ENCODE assay signal across 9 cellular contexts in the genomic region with DNA sequence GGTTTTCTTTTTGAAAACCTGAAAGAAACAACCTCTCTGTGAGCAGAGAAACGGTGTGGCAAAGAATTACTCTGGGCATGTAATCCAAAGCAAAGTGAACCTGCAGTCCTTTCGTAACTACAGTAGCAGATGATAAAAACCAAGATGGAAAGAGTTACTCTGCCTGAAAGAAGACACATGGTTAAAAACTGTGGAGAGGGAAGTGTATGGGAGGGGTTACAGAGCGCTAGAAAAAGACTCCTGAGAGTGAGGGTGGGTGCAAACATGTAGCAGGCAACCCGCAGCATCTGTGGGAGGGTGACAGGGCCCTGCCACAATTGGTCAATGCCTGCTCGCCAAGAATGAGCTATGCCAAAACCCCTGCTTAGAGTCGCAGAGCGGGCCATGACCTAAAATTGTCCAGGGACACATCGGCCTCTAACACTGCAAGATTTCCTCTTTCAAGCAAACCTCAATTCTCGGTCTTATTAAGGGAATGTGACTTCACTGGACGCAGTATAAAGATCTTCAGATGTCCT. TPM values are rescaled to one million over a fixed set of nuclear protein-coding genes. Genes with fewer than 3 reads are reported as not detected.
DNase-seq lines count a peak whose midpoint lies in the region; ATAC-seq and TF ChIP-seq lines count a peak whose summit lies in the region.
"Had no signal": no experiment of that assay in that cellular context is flagged by ENCODE, and none has a peak within 500 bp of the region (broad histone marks: within the 10 kb centered on the region; RNA-seq: fewer than 3 reads in every experiment).

No MANE protein-coding gene starts in this region.

- H3K79me2 ChIP-seq in MM.1S (ENCODE audit: low read length) (peaks cover 34% of the 10 kb centered on the region), hepatocyte (peaks cover 20% of the 10 kb centered on the region)

- peak; percentile 18 for ATAC-seq in GM21447 (IDR thresholded peaks at IDR 0.05; ENCODE audit: unreplicated experiment)

- H2AFZ ChIP-seq in MM.1S (ENCODE audit: low read length): peak overlapping the region; percentile 64
- peak overlapping the region; percentile 63 for H2AFZ ChIP-seq in hepatocyte

- H3K4me3 ChIP-seq in MM.1S (ENCODE audit: low read length) (peak overlapping the region; percentile 80), hepatocyte (peak overlapping the region; percentile 47), spleen (peak overlapping the region; percentile 66 to 91 (median 76))

- peaks cover 18% of the 10 kb centered on the region for H3F3A ChIP-seq in MM.1S (ENCODE audit: insufficient read depth, low read length)

- H3K27ac Mint-ChIP-seq in activated naive CD8-positive, alpha-beta T cell treated with anti-CD3 and anti-CD28 coated beads for 36 hours: peak overlapping the region; percentile 96

- peak overlapping the region; percentile 70 for H3K4me2 ChIP-seq in MM.1S (ENCODE audit: low read depth, low read length)
- peak overlapping the region; percentile 87 for H3K4me2 ChIP-seq in hepatocyte

- H3K27ac ChIP-seq in C4-2B (peak overlapping the region; percentile 86), MM.1S (ENCODE audit: low read length) (peak overlapping the region; percentile 84), hepatocyte (peak overlapping the region; percentile 98), spleen (peak overlapping the region; percentile 93 to 98 (median 96))

- 19% methylated on average over 10 of the region's 10 CpGs for WGBS in hepatocyte (ENCODE audit: low lambda C conversion rate, missing lambda C conversion rate)
- WGBS in spleen, 5 donors: 8 to 10% (median 10%) methylated on average over 10 of the region's 10 CpGs

- H4K20me1 ChIP-seq in MM.1S (ENCODE audit: insufficient read depth, low read length): no peaks in the 10 kb centered on the region
- no peaks in the 10 kb centered on the region for H4K20me1 ChIP-seq in hepatocyte (ENCODE audit: insufficient read depth, poor library complexity, severe bottlenecking)

- H3K9ac ChIP-seq in MM.1S (ENCODE audit: low read length): peak overlapping the region; percentile 89

- H3K9me3 ChIP-seq in MM.1S (replicated peaks; ENCODE audit: insufficient read depth, low read length) (no peaks in the 10 kb centered on the region), hepatocyte (ENCODE audit: low read depth) (no peaks in the 10 kb centered on the region), spleen (no peaks in the 10 kb centered on the region)

- DNase-seq in MM.1S: no peak
- DNase-seq in activated naive CD8-positive, alpha-beta T cell treated with anti-CD3 and anti-CD28 coated beads for 36 hours: peak; percentile 57
- peak; percentile 52 for DNase-seq in hepatocyte (ENCODE audit: low spot score)
- no peak for DNase-seq in spleen
- no peak for DNase-seq in pons (ENCODE audit: low spot score)
- no peak for DNase-seq in HT-29 (ENCODE audit: low spot score)

- H3K9me3 Mint-ChIP-seq in activated naive CD8-positive, alpha-beta T cell treated with anti-CD3 and anti-CD28 coated beads for 36 hours: no peaks in the 10 kb centered on the region

- no peaks in the 10 kb centered on the region for H3K27me3 Mint-ChIP-seq in activated naive CD8-positive, alpha-beta T cell treated with anti-CD3 and anti-CD28 coated beads for 36 hours

- H3K4me1 ChIP-seq in MM.1S (ENCODE audit: low read length) (0 out of 2 replicates have a peak, but pooled peaks cover 3% of the 10 kb centered on the region), hepatocyte (ENCODE audit: insufficient read depth) (peaks cover 16% of the 10 kb centered on the region), spleen (peaks cover 7 to 63% (median 30%) of the 10 kb centered on the region in 6 donors)

- peaks cover 39% of the 10 kb centered on the region for H3K4me1 Mint-ChIP-seq in activated naive CD8-positive, alpha-beta T cell treated with anti-CD3 and anti-CD28 coated beads for 36 hours

- TF ChIP-seq POLR2A in spleen (IDR thresholded peaks at IDR 0.05): no peak

- H3K4me3 Mint-ChIP-seq in activated naive CD8-positive, alpha-beta T cell treated with anti-CD3 and anti-CD28 coated beads for 36 hours: peak overlapping the region; percentile 94

- 0 out of 2 replicates have a peak, but pooled peaks cover 2% of the 10 kb centered on the region for H3K36me3 ChIP-seq in MM.1S (replicated peaks; ENCODE audit: insufficient read depth, low read length)
- no peaks in the 10 kb centered on the region for H3K36me3 ChIP-seq in hepatocyte (replicated peaks; ENCODE audit: insufficient read depth, low read depth)
- H3K36me3 ChIP-seq in spleen: peaks cover 0 to 35% (median 27%) of the 10 kb centered on the region in 6 donors

- H3K9me2 ChIP-seq in MM.1S (replicated peaks; ENCODE audit: insufficient read depth, low read length) (no peaks in the 10 kb centered on the region), hepatocyte (replicated peaks; ENCODE audit: insufficient read depth) (no peaks in the 10 kb centered on the region)

- peaks cover 38% of the 10 kb centered on the region for H3K36me3 Mint-ChIP-seq in activated naive CD8-positive, alpha-beta T cell treated with anti-CD3 and anti-CD28 coated beads for 36 hours

- intact Hi-C loops in spleen (cut with DNase I; ENCODE audit: low total_unique reads): no loop called here

- TF ChIP-seq CTCF in C4-2B (conservative IDR thresholded peaks at IDR 0.05) (no peak), MM.1S (IDR thresholded peaks at IDR 0.05; ENCODE audit: low read length) (no peak), hepatocyte (IDR thresholded peaks at IDR 0.05; ENCODE audit: poor library complexity) (no peak), spleen (IDR thresholded peaks at IDR 0.05 in 8 of 11, conservative IDR thresholded peaks at IDR 0.05 in 3 of 11) (peak in 1 of 11 experiments; percentile 4)

- H3K27me3 ChIP-seq in MM.1S (replicated peaks; ENCODE audit: insufficient read depth, low read length) (no peaks in the 10 kb centered on the region), hepatocyte (no peaks in the 10 kb centered on the region), spleen (replicated peaks in 1 of 7) (no peaks in the 10 kb centered on the region)

RNA-seq across cellular contexts. Expression of gene PRKAG1, which starts 0.8 kb away (rescaled TPM):
- total RNA-seq in activated naive CD8-positive, alpha-beta T cell treated with anti-CD3 and anti-CD28 coated beads for 36 hours: 10 to 100 TPM; 57.9 to 60.9 TPM
- 61.5 and 69.8 TPM in 2 replicates for total RNA-seq in hepatocyte
- 39.9 and 46.0 TPM in 2 replicates for polyA plus RNA-seq in hepatocyte
- 10 to 100 TPM; 40.2 to 47.2 (median 44.6) TPM for total RNA-seq in spleen
- 10 to 100 TPM; 34.1 to 41.4 (median 39.8) TPM for polyA plus RNA-seq in spleen
- 38.4 and 50.4 TPM in 2 replicates for total RNA-seq in HT-29 (2014; rRNA removed; shearing (Covaris generic))

RNA-seq across cellular contexts. Expression of gene DDN, which starts 18.6 kb away (rescaled TPM):
- 1 to 10 TPM; 1.3 to 1.4 TPM for total RNA-seq in activated naive CD8-positive, alpha-beta T cell treated with anti-CD3 and anti-CD28 coated beads for 36 hours
- total RNA-seq in hepatocyte (0.10 and 0.20 TPM in 2 replicates), spleen (1 to 10 TPM in 1 of 7 donors, under 1 TPM in 5, not detected in 1; 0.15 to 2.0 (median 0.40) TPM)
- polyA plus RNA-seq in hepatocyte (not detected in 2 replicates), spleen (under 1 TPM; 0.09 to 0.64 (median 0.42) TPM)
- 0.66 and 0.83 TPM in 2 replicates for total RNA-seq in HT-29 (2014; rRNA removed; shearing (Covaris generic))
- total RNA-seq: M059J had no signal

RNA-seq across cellular contexts. Expression of gene WNT1, which starts 39.7 kb away (rescaled TPM):
- not detected for total RNA-seq in activated naive CD8-positive, alpha-beta T cell treated with anti-CD3 and anti-CD28 coated beads for 36 hours
- not detected in 2 replicates for total RNA-seq in hepatocyte
- polyA plus RNA-seq in hepatocyte: not detected in 2 replicates
- total RNA-seq in spleen: under 1 TPM in 3 of 7 donors, not detected in 4; 0.23 to 0.52 (median 0.41) TPM
- under 1 TPM in 1 of 3 donors, not detected in 2; 0.06 TPM for polyA plus RNA-seq in spleen
- not detected in 2 replicates for total RNA-seq in HT-29 (2014; rRNA removed; shearing (Covaris generic))
- total RNA-seq: M059J had no signal

RNA-seq across cellular contexts. Expression of gene KMT2D, which starts 42.8 kb away (rescaled TPM):
- total RNA-seq in activated naive CD8-positive, alpha-beta T cell treated with anti-CD3 and anti-CD28 coated beads for 36 hours: 10 to 100 TPM; 45.3 to 47.5 TPM
- total RNA-seq in hepatocyte (18.2 and 37.3 TPM in 2 replicates), spleen (100 to 1,000 TPM; 115 to 172 (median 163) TPM)
- polyA plus RNA-seq in hepatocyte (31.2 and 39.8 TPM in 2 replicates), spleen (10 to 100 TPM in 1 of 3 donors, 1 to 10 TPM in 2; 5.1 to 42.1 (median 6.0) TPM)
- total RNA-seq in HT-29 (2014; rRNA removed; shearing (Covaris generic)): 28.3 and 32.4 TPM in 2 replicates

RNA-seq across cellular contexts. Expression of gene WNT10B, which starts 46.3 kb away (rescaled TPM):
- total RNA-seq in activated naive CD8-positive, alpha-beta T cell treated with anti-CD3 and anti-CD28 coated beads for 36 hours: under 1 TPM; 0.24 to 0.39 TPM
- total RNA-seq in hepatocyte (0.30 TPM in 1 of 2 replicates, not detected in the other), spleen (1 to 10 TPM in 6 of 7 donors, under 1 TPM in 1; 0.59 to 2.9 (median 2.0) TPM)
- polyA plus RNA-seq in hepatocyte (0.77 and 1.1 TPM in 2 replicates), spleen (1 to 10 TPM; 2.5 to 5.4 (median 4.6) TPM)
- 0.16 and 0.71 TPM in 2 replicates for total RNA-seq in HT-29 (2014; rRNA removed; shearing (Covaris generic))

Comparison
In these comparisons a context has a peak if more than half of its experiments do, and no peak if none do; other contexts are left out.
1. DNase-seq: peak in activated naive CD8-positive, alpha-beta T cell treated with anti-CD3 and anti-CD28 coated beads for 36 hours (single experiment) and hepatocyte (single experiment); none in MM.1S (single experiment), spleen (single experiment), pons (single experiment) and HT-29 (single experiment).
2. Peak in every context shown above with its lines, with median percentiles within 50 percentile points of each other: H3K27ac ChIP-seq and H3K4me3 ChIP-seq.